ENCODE assay signal across 11 cellular contexts in genomic region chrX:2828404-2829065, GRCh38. TPM values are rescaled to one million over a fixed set of nuclear protein-coding genes. Genes with fewer than 3 reads are reported as not detected.
DNase-seq lines count a peak whose midpoint lies in the region; ATAC-seq, FAIRE-seq and TF ChIP-seq lines count a peak whose summit lies in the region.
"Had no signal": no experiment of that assay in that cellular context is flagged by ENCODE, and none has a peak within 500 bp of the region (broad histone marks: within the 10 kb centered on the region; RNA-seq: fewer than 3 reads in every experiment).

TSS of gene GYG2 (plus strand) at chrX:2828930. CDS start at chrX:2830189, 1,259 bp downstream.

- H3K27me3 ChIP-seq in transverse colon = no peaks in the 10 kb centered on the region

- no peaks in the 10 kb centered on the region for H3K36me3 ChIP-seq in transverse colon

- peaks cover 3 to 9% (median 5%) of the 10 kb centered on the region in 4 donors for H3K4me1 ChIP-seq in transverse colon

- FAIRE-seq in D721Med (lab: Jason Lieb, UNC) = no peak

- H3K27ac ChIP-seq in transverse colon = peak within 1 kb of the TSS in 2 of 4 donors; percentile 20 to 44

- DNase-seq in DMS53 (lab: John Stamatoyannopoulos, UW) (peak; percentile 64), DMS53 treated with DMSO at 0.1 percent for 48 hours (lab: John Stamatoyannopoulos, UW; ENCODE audit: unreplicated experiment) (no peak), cardiac fibroblast (ENCODE audit: low read depth in 2 of 2) (peak; percentile 14 to 38), left kidney (ENCODE audit: low read depth, low spot score) (peak; percentile 79), transverse colon (peak; percentile 35), D721Med (ENCODE audit: insufficient read length, low spot score) (no peak)
- DNase-seq in stimulated activated naive CD4-positive, alpha-beta T cell treated with Interleukin-2 at 50 U/mL for 16 hours (lab: John Stamatoyannopoulos, UW) = no peak
- DNase-seq: 8988T; activated CD8-positive, alpha-beta memory T cell treated with anti-CD3 and anti-CD28 coated beads for 24 hours had no signal

- TF ChIP-seq EP300 in transverse colon (IDR thresholded peaks at IDR 0.05; ENCODE audit: low read depth) = no peak

- TF ChIP-seq POLR2A in transverse colon (IDR thresholded peaks at IDR 0.05) = no peak

- WGBS in transverse colon (ENCODE audit: low coverage in 1 of 2), 2 donors = 22% methylated on average over 50 of the region's 63 CpGs; no CpG with 5 or more reads in 1 of the 2 donors

- H3K9me3 ChIP-seq in transverse colon = no peaks in the 10 kb centered on the region

- peak within 1 kb of the TSS; percentile 36 to 42 for H3K4me3 ChIP-seq in cardiac fibroblast (replicated peaks in 1 of 2; ENCODE audit: low read depth in 2 of 2, low read length in 2 of 2)
- H3K4me3 ChIP-seq in transverse colon = peak within 1 kb of the TSS; percentile 28 to 54 (median 41)

- in situ Hi-C loops in transverse colon (cut with MboI; ENCODE audit: low pct_ligation_motif_present in 1 of 4, low pct_unique_long_range_greater_than_20kb in 1 of 4, low sequenced_read_pairs in 3 of 4) = no loop called here

- no peak for TF ChIP-seq CTCF in cardiac fibroblast (IDR thresholded peaks at IDR 0.05; ENCODE audit: low read depth, low read length)
- no peak for TF ChIP-seq CTCF in transverse colon (IDR thresholded peaks at IDR 0.05)
- TF ChIP-seq CTCF in D721Med (IDR thresholded peaks at IDR 0.05; ENCODE audit: insufficient read depth, missing control alignments) = no peak

- intact Hi-C loops in transverse colon (cut with DNase I; ENCODE audit: low total_unique reads) = no loop called here

- no peak for ATAC-seq in HG02884 (IDR thresholded peaks at IDR 0.05; ENCODE audit: unreplicated experiment)
- ATAC-seq: stimulated activated effector memory CD8-positive, alpha-beta T cell treated with anti-CD3 and anti-CD28 coated beads, Interleukin-12 subunit alpha, Interleukin-12 subunit beta, amount 100 ng/mL, for 72 hours had no signal

RNA-seq across cellular contexts. Expression of gene GYG2, which starts in this region (rescaled TPM):
- total RNA-seq in transverse colon = 1 to 10 TPM; 3.0 to 6.8 (median 4.2) TPM

Comparison
In these comparisons a context has a peak if more than half of its experiments do, and no peak if none do; other contexts are left out.
1. DNase-seq: peak in DMS53 (single experiment), cardiac fibroblast (2 of 2), left kidney (single experiment) and transverse colon (single experiment); none in DMS53 treated with DMSO at 0.1 percent for 48 hours (single experiment), stimulated activated naive CD4-positive, alpha-beta T cell treated with Interleukin-2 at 50 U/mL for 16 hours (single experiment) and D721Med (single experiment).